Comparison of ENCODE assay signal across 14 cellular contexts in genomic region chr9:121807069-121807917, GRCh38.
"Had no signal": no experiment of that assay in that cellular context is flagged by ENCODE, and none has a peak within 500 bp of the region (broad histone marks: within the 10 kb centered on the region; RNA-seq: fewer than 3 reads in every experiment).

No MANE protein-coding gene starts in this region.

- H3K9me3 ChIP-seq: uterus had no signal

- FAIRE-seq: frontal cortex, islet of Langerhans, small intestine had no signal

- H3K27ac Mint-ChIP-seq: activated naive CD8-positive, alpha-beta T cell treated with anti-CD3 and anti-CD28 coated beads, Interleukin-2, amount 10 ng/mL, durations not matched to agents 7 days and 5 days; activated T-helper 1 cell treated with anti-CD3 and anti-CD28 coated beads, Interleukin-12 subunit alpha, Interleukin-12 subunit beta, Interleukin-2, Interleukin-4 antibody, amounts not matched to agents 30 ng/mL and 10 ng/mL and 1 ng/mL, durations not matched to agents 14 hours and 24 hours and 36 hours; brain; naive B cell had no signal

- H3K27me3 ChIP-seq: heart left ventricle, uterus had no signal

- H3K36me3 Mint-ChIP-seq: activated naive CD8-positive, alpha-beta T cell treated with anti-CD3 and anti-CD28 coated beads, Interleukin-2, amount 10 ng/mL, durations not matched to agents 7 days and 5 days had no signal

- H3K4me3 ChIP-seq: heart left ventricle, thoracic aorta, uterus had no signal

- H3K4me1 ChIP-seq: uterus had no signal

- H3K27ac ChIP-seq: heart left ventricle, thoracic aorta, uterus had no signal

- H3K4me3 Mint-ChIP-seq: activated naive CD8-positive, alpha-beta T cell treated with anti-CD3 and anti-CD28 coated beads, Interleukin-2, amount 10 ng/mL, durations not matched to agents 7 days and 5 days; activated T-helper 1 cell treated with anti-CD3 and anti-CD28 coated beads, Interleukin-12 subunit alpha, Interleukin-12 subunit beta, Interleukin-2, Interleukin-4 antibody, amounts not matched to agents 30 ng/mL and 10 ng/mL and 1 ng/mL, durations not matched to agents 14 hours and 24 hours and 36 hours; brain; naive B cell had no signal

- H3K4me1 Mint-ChIP-seq: activated naive CD8-positive, alpha-beta T cell treated with anti-CD3 and anti-CD28 coated beads, Interleukin-2, amount 10 ng/mL, durations not matched to agents 7 days and 5 days; naive B cell had no signal

- H3K36me3 ChIP-seq: heart left ventricle, thoracic aorta, uterus had no signal

- DNase-seq: activated CD4-positive, alpha-beta T cell treated with anti-CD3 and anti-CD28 coated beads, Interleukin-2, amount 50 U/mL, for 1 hour; activated CD8-positive, alpha-beta memory T cell treated with anti-CD3 and anti-CD28 coated beads for 24 hours; activated naive CD8-positive, alpha-beta T cell treated with anti-CD3 and anti-CD28 coated beads, Interleukin-2, amount 10 ng/mL, durations not matched to agents 7 days and 5 days; cerebellar nuclear complex; effector CD8-positive, alpha-beta T cell; naive B cell; small intestine had no signal
